Comparison of ENCODE assay signal across 26 cellular contexts in the genomic region with DNA sequence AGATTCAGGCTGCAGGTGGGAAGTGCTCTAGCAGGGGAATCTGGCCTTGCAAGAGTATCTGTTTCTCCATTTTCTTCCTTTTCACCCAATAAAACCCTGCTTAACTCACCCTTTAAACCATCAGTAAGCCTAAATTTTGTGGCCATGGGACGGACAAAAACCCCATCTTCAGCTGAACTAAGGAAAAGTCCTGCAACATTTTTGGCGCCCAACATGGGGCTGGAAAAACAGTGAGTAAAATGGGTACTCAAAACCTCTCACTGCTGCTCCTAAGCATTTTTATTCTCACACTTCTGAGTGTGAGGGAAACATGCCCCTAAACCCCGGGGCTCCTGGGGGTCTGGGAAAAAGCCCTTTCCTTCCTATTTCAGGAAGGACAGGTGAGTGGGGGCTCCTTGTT.
DNase-seq lines count a peak whose midpoint lies in the region; ATAC-seq and TF ChIP-seq lines count a peak whose summit lies in the region.
"Had no signal": no experiment of that assay in that cellular context is flagged by ENCODE, and none has a peak within 500 bp of the region (broad histone marks: within the 10 kb centered on the region; RNA-seq: fewer than 3 reads in every experiment).

No MANE protein-coding gene starts in this region.

- peaks cover 3% of the 10 kb centered on the region for H3K4me1 Mint-ChIP-seq in WTC11
- H3K4me1 Mint-ChIP-seq: activated CD8-positive, alpha-beta memory T cell treated with anti-CD3 and anti-CD28 coated beads, Interleukin-2, amount 10 ng/mL, durations not matched to agents 7 days and 5 days; B cell had no signal

- no peak overlapping the region for H3K14ac ChIP-seq in trophoblast cell (ENCODE audit: low read length)

- H4K5ac ChIP-seq in mesendoderm (ENCODE audit: low read length), result no peak overlapping the region

- H3K23ac ChIP-seq in mesendoderm (ENCODE audit: low read length), result no peak overlapping the region
- H3K23ac ChIP-seq in trophoblast cell (ENCODE audit: low read length), result no peak overlapping the region

- WGBS in mesendoderm (ENCODE audit: extremely low coverage, insufficient coverage, low lambda C conversion rate), result no CpG with 5 or more reads among the region's 3 CpGs
- WGBS in trophoblast cell (ENCODE audit: extremely low coverage, insufficient coverage, insufficient read length), result no CpG with 5 or more reads among the region's 3 CpGs

- no peaks in the 10 kb centered on the region for H3K9me3 ChIP-seq in fibroblast of lung (ENCODE audit: control insufficient read depth, insufficient read depth, low read depth, low read length)
- peaks cover 4% of the 10 kb centered on the region for H3K9me3 ChIP-seq in trophoblast cell (ENCODE audit: insufficient read depth, low read depth, low read length)

- H3K4me1 ChIP-seq in fibroblast of lung (ENCODE audit: control insufficient read depth, extremely low read depth, insufficient read depth, low read length), result no peaks in the 10 kb centered on the region
- no peaks in the 10 kb centered on the region for H3K4me1 ChIP-seq in mesendoderm (ENCODE audit: control insufficient read depth, low read depth, low read length)
- no peaks in the 10 kb centered on the region for H3K4me1 ChIP-seq in trophoblast cell (ENCODE audit: control insufficient read depth in 1 of 2, insufficient read depth in 2 of 2, low read length in 2 of 2)
- H3K4me1 ChIP-seq: psoas muscle, stomach had no signal

- H3K79me2 ChIP-seq in fibroblast of lung (ENCODE audit: control insufficient read depth, insufficient read depth, low read length) (no peaks in the 10 kb centered on the region), mesendoderm (ENCODE audit: control insufficient read depth, insufficient read depth, low read length) (no peaks in the 10 kb centered on the region), trophoblast cell (ENCODE audit: control insufficient read depth, insufficient read depth, low read length, poor library complexity) (no peaks in the 10 kb centered on the region)

- no peak overlapping the region for H4K91ac ChIP-seq in trophoblast cell (ENCODE audit: low read depth, low read length)

- H3K27ac Mint-ChIP-seq in WTC11, result no peak overlapping the region
- H3K27ac Mint-ChIP-seq: activated CD8-positive, alpha-beta memory T cell treated with anti-CD3 and anti-CD28 coated beads, Interleukin-2, amount 10 ng/mL, durations not matched to agents 7 days and 5 days; B cell; T-helper 2 cell treated with Interferon-gamma antibody and Interleukin-4, amounts not matched to agents 5 μg/mL and 100 μg/mL, for 36 hours had no signal

- CTCF ChIA-PET in WTC11 (lab: Charles Lee), result no interaction called here

- H2BK120ac ChIP-seq in mesendoderm (ENCODE audit: low read depth, low read length) (no peak overlapping the region), trophoblast cell (ENCODE audit: insufficient read depth, low read length, poor library complexity) (no peak overlapping the region)

- H3K56ac ChIP-seq in mesendoderm (ENCODE audit: low read length), result no peak overlapping the region

- H4K8ac ChIP-seq in mesendoderm (ENCODE audit: low read depth, low read length), result no peak overlapping the region
- no peak overlapping the region for H4K8ac ChIP-seq in trophoblast cell (ENCODE audit: low read depth, low read length)

- no peak overlapping the region for H3K4me3 Mint-ChIP-seq in WTC11
- H3K4me3 Mint-ChIP-seq: activated CD8-positive, alpha-beta memory T cell treated with anti-CD3 and anti-CD28 coated beads, Interleukin-2, amount 10 ng/mL, durations not matched to agents 7 days and 5 days; B cell; T-helper 2 cell treated with Interferon-gamma antibody and Interleukin-4, amounts not matched to agents 5 μg/mL and 100 μg/mL, for 36 hours had no signal

- ATAC-seq in WTC11 (no peak), GM21515 (IDR thresholded peaks at IDR 0.05; ENCODE audit: unreplicated experiment) (no peak)
- ATAC-seq: activated CD8-positive, alpha-beta memory T cell treated with anti-CD3 and anti-CD28 coated beads, Interleukin-2, amount 10 ng/mL, durations not matched to agents 7 days and 5 days; left colon; mucosa of descending colon; psoas muscle had no signal

- peak; percentile 28 for DNase-seq in DMS 273 (lab: John Stamatoyannopoulos, UW; ENCODE audit: unreplicated experiment)
- DNase-seq in DMS 273 treated with DMSO at 0.1 percent for 48 hours (lab: John Stamatoyannopoulos, UW), result no peak
- DNase-seq in WTC11 (ENCODE audit: low spot score), result peak; percentile 10
- DNase-seq in fibroblast of lung (ENCODE audit: low read depth in 2 of 2), result peak; percentile 5
- peak; percentile 63 for DNase-seq in mesendoderm
- DNase-seq in activated CD8-positive, alpha-beta memory T cell treated with anti-CD3 and anti-CD28 coated beads, Interleukin-2, amount 50 U/mL, for 4 hours, result no peak
- no peak for DNase-seq in trophoblast cell
- DNase-seq: activated CD4-positive, CD25-positive, alpha-beta regulatory T cell treated with anti-CD3 and anti-CD28 coated beads, Interleukin-2, amount 50 U/mL, for 72 hours; activated CD8-positive, alpha-beta memory T cell treated with anti-CD3 and anti-CD28 coated beads, Interleukin-2, amount 10 ng/mL, durations not matched to agents 7 days and 5 days; activated effector memory CD4-positive, alpha-beta T cell treated with Interleukin-2 at 50 U/mL for 16 hours; effector CD4-positive, alpha-beta T cell; GOT3; left colon; MM.1S; mucosa of descending colon; NCI-H1694 treated with DMSO at 0.1 percent for 48 hours; NCI-H345; psoas muscle; SK-N-SH; stimulated activated CD4-positive, alpha-beta T cell treated with anti-CD3 and anti-CD28 coated beads, Interleukin-4, amount 100 ng/mL, for 24 hours; stomach had no signal

- no peaks in the 10 kb centered on the region for H3K79me1 ChIP-seq in mesendoderm (ENCODE audit: low read length)
- no peaks in the 10 kb centered on the region for H3K79me1 ChIP-seq in trophoblast cell (ENCODE audit: low read length)

- no peaks in the 10 kb centered on the region for H3K27me3 ChIP-seq in fibroblast of lung (ENCODE audit: control insufficient read depth, insufficient read depth, low read length)
- H3K27me3 ChIP-seq in mesendoderm (ENCODE audit: insufficient read depth, low read length, poor library complexity), result no peaks in the 10 kb centered on the region
- no peaks in the 10 kb centered on the region for H3K27me3 ChIP-seq in trophoblast cell (ENCODE audit: insufficient read depth, low read length)
- H3K27me3 ChIP-seq: stomach had no signal

- no peak overlapping the region for H3K27ac ChIP-seq in fibroblast of lung (ENCODE audit: insufficient read depth, low read length)
- H3K27ac ChIP-seq in mesendoderm (ENCODE audit: low read depth, low read length), result no peak overlapping the region
- no peak overlapping the region for H3K27ac ChIP-seq in trophoblast cell (ENCODE audit: low read depth, low read length)
- H3K27ac ChIP-seq: 22Rv1, psoas muscle, stomach had no signal

- H3K36me3 ChIP-seq in fibroblast of lung (ENCODE audit: control insufficient read depth, insufficient read depth, low read length) (no peaks in the 10 kb centered on the region), mesendoderm (ENCODE audit: control insufficient read depth, insufficient read depth, low read length) (no peaks in the 10 kb centered on the region), trophoblast cell (ENCODE audit: control insufficient read depth in 1 of 2, insufficient read depth in 2 of 2, low read length in 2 of 2) (no peaks in the 10 kb centered on the region)
- H3K36me3 ChIP-seq: stomach had no signal

- no peak overlapping the region for H2BK12ac ChIP-seq in trophoblast cell (ENCODE audit: low read length)

- H3K27me3 Mint-ChIP-seq in WTC11 (ENCODE audit: low read depth), result no peaks in the 10 kb centered on the region
- H3K27me3 Mint-ChIP-seq: activated CD8-positive, alpha-beta memory T cell treated with anti-CD3 and anti-CD28 coated beads, Interleukin-2, amount 10 ng/mL, durations not matched to agents 7 days and 5 days; B cell had no signal

- no peaks in the 10 kb centered on the region for H4K20me1 ChIP-seq in fibroblast of lung (ENCODE audit: control insufficient read depth, extremely low read depth, insufficient read depth, low read length)

- H3K4me2 ChIP-seq in fibroblast of lung (ENCODE audit: extremely low read depth, insufficient read depth, low read length), result no peak overlapping the region
- H3K4me2 ChIP-seq in mesendoderm (ENCODE audit: low read length), result no peak overlapping the region
- H3K4me2 ChIP-seq in trophoblast cell (ENCODE audit: low read length), result no peak overlapping the region
- H3K4me2 ChIP-seq: SK-N-SH, smooth muscle cell had no signal

- POLR2A ChIA-PET in WTC11 (lab: Charles Lee), result no interaction called here

- TF ChIP-seq CTCF in WTC11 (IDR thresholded peaks at IDR 0.05) (no peak), fibroblast of lung (conservative IDR thresholded peaks at IDR 0.05 in 1 of 2, IDR thresholded peaks at IDR 0.05 in 1 of 2; ENCODE audit: low read depth in 1 of 2, low read length in 2 of 2) (no peak)

- H3K4me3 ChIP-seq in fibroblast of lung (replicated peaks in 1 of 4; ENCODE audit: control extremely low read depth in 1 of 4, insufficient read depth in 1 of 4, low read depth in 3 of 4, low read length in 4 of 4), result no peak overlapping the region
- no peak overlapping the region for H3K4me3 ChIP-seq in mesendoderm (ENCODE audit: low read length)
- no peak overlapping the region for H3K4me3 ChIP-seq in trophoblast cell (ENCODE audit: low read depth, low read length)
- H3K4me3 ChIP-seq: mucosa of descending colon, psoas muscle, smooth muscle cell, stomach had no signal

- H4K12ac ChIP-seq in trophoblast cell (ENCODE audit: low read depth, low read length), result no peak overlapping the region

- H2BK15ac ChIP-seq in mesendoderm (replicated peaks; ENCODE audit: low read depth), result no peak overlapping the region

- H3K9me3 Mint-ChIP-seq in WTC11, result peaks cover 65% of the 10 kb centered on the region

- no peak overlapping the region for H2BK5ac ChIP-seq in mesendoderm (ENCODE audit: low read length)
- no peak overlapping the region for H2BK5ac ChIP-seq in trophoblast cell (ENCODE audit: low read depth, low read length, poor library complexity)

- H2AFZ ChIP-seq in fibroblast of lung (ENCODE audit: low read length), result no peak overlapping the region
- no peak overlapping the region for H2AFZ ChIP-seq in trophoblast cell (ENCODE audit: insufficient read depth, low read length, poor library complexity)

- H2AK5ac ChIP-seq in mesendoderm (ENCODE audit: low read length) (no peak overlapping the region), trophoblast cell (ENCODE audit: low read length) (no peak overlapping the region)

- no peak overlapping the region for H3K4ac ChIP-seq in mesendoderm (ENCODE audit: low read depth, low read length)
- H3K4ac ChIP-seq in trophoblast cell (ENCODE audit: low read depth, low read length), result no peak overlapping the region

- H3K18ac ChIP-seq in mesendoderm (ENCODE audit: low read length) (no peak overlapping the region), trophoblast cell (ENCODE audit: low read length) (no peak overlapping the region)

- no peak overlapping the region for H3K9ac ChIP-seq in fibroblast of lung (ENCODE audit: insufficient read depth, low read length)
- H3K9ac ChIP-seq in mesendoderm (ENCODE audit: low read length), result no peak overlapping the region
- no peak overlapping the region for H3K9ac ChIP-seq in trophoblast cell (ENCODE audit: low read length)
- H3K9ac ChIP-seq: SK-N-SH had no signal

- H3K36me3 Mint-ChIP-seq in WTC11, result peaks cover 66% of the 10 kb centered on the region

TF ChIP-seq in WTC11, 78 proteins besides CTCF, POLR2A, EP300 and RAD21 (continues in another document):
- no peak for TF ChIP-seq SMAD3 (CRISPR knock-in tag; IDR thresholded peaks at IDR 0.05; ENCODE audit: borderline replicate concordance)

Comparison
In these comparisons a context has a peak if more than half of its experiments do, and no peak if none do; other contexts are left out.
1. DNase-seq: peak in DMS 273 (single experiment), WTC11 (single experiment), fibroblast of lung (2 of 2) and mesendoderm (single experiment); none in DMS 273 treated with DMSO at 0.1 percent for 48 hours (single experiment), activated CD8-positive, alpha-beta memory T cell treated with anti-CD3 and anti-CD28 coated beads, Interleukin-2, amount 50 U/mL, for 4 hours (single experiment) and trophoblast cell (0 of 2).